Comparison of ENCODE assay signal across 19 cellular contexts in the genomic region with DNA sequence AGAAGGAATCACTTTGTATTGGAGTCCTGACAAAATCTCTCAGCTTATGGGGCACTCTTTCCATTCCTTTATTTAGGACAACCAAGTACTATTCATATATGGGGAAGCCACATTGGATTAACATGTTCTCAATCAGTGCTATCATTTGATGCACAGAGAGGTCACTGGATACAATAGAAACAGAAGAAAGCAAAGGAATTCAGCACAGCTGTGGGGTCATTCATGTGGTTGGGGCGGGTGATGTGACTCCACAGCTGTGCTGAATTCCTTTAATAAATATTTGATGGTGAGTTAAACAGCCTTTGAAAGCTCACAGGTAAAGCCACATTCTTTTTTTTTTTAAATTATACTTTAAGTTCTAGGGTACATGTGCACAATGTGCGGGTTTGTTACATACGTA. TPM values are rescaled to one million over a fixed set of nuclear protein-coding genes. Genes with fewer than 3 reads are reported as not detected.
DNase-seq lines count a peak whose midpoint lies in the region; ATAC-seq, FAIRE-seq and TF ChIP-seq lines count a peak whose summit lies in the region.
"Had no signal": no experiment of that assay in that cellular context is flagged by ENCODE, and none has a peak within 500 bp of the region (broad histone marks: within the 10 kb centered on the region; RNA-seq: fewer than 3 reads in every experiment).

No MANE protein-coding gene starts in this region.

- H3K4me1 ChIP-seq in PC-3 (ENCODE audit: insufficient read depth, low read length) (peaks cover 40% of the 10 kb centered on the region), HepG2 (ENCODE audit: insufficient read depth, low read length) (peaks cover 8% of the 10 kb centered on the region)

- in situ Hi-C loops in HepG2 (cut with HindIII; ENCODE audit: extremely low pct_ligation_motif_present, low pct_unique_long_range_greater_than_20kb) = loop anchor here (5.0 to 10.0 kb wide), 3 partner anchors 229 to 842 kb away; no protein-coding TSS in a partner anchor

- no peaks in the 10 kb centered on the region for H3F3A ChIP-seq in PC-3 (ENCODE audit: low read length, unreplicated experiment)

- H3K4me1 Mint-ChIP-seq in activated CD8-positive, alpha-beta T cell treated with anti-CD3 and anti-CD28 coated beads, Interleukin-2, amount 10 ng/mL, durations not matched to agents 7 days and 5 days (ENCODE audit: low read depth) = peaks cover 72% of the 10 kb centered on the region
- peaks cover 71% of the 10 kb centered on the region for H3K4me1 Mint-ChIP-seq in activated CD8-positive, alpha-beta T cell treated with anti-CD3 and anti-CD28 coated beads for 36 hours (ENCODE audit: low read depth)
- peaks cover 43% of the 10 kb centered on the region for H3K4me1 Mint-ChIP-seq in activated naive CD8-positive, alpha-beta T cell treated with anti-CD3 and anti-CD28 coated beads, Interleukin-2, amount 10 ng/mL, durations not matched to agents 7 days and 5 days

- H2AFZ ChIP-seq in PC-3 (ENCODE audit: low read length) (no peak overlapping the region), HepG2 (ENCODE audit: low read length) (no peak overlapping the region)

- DNase-seq in activated CD8-positive, alpha-beta T cell treated with anti-CD3 and anti-CD28 coated beads, Interleukin-2, amount 10 ng/mL, durations not matched to agents 7 days and 5 days = no peak
- DNase-seq in activated CD8-positive, alpha-beta T cell treated with anti-CD3 and anti-CD28 coated beads for 36 hours = no peak
- DNase-seq in PC-3 (no peak), myocyte (ENCODE audit: low read depth) (peak; percentile 66), HepG2 (ENCODE audit: low spot score) (no peak)
- DNase-seq in activated naive CD8-positive, alpha-beta T cell treated with anti-CD3 and anti-CD28 coated beads, Interleukin-2, amount 10 ng/mL, durations not matched to agents 7 days and 5 days = no peak
- DNase-seq: NCI-H1092, NCI-H226, NCI-H510A, Peyer's patch, SHP77 treated with DMSO at 0.1 percent for 48 hours had no signal

- H3K9me3 Mint-ChIP-seq in activated CD8-positive, alpha-beta T cell treated with anti-CD3 and anti-CD28 coated beads, Interleukin-2, amount 10 ng/mL, durations not matched to agents 7 days and 5 days (ENCODE audit: insufficient read depth) = peaks cover 18% of the 10 kb centered on the region
- H3K9me3 Mint-ChIP-seq in activated CD8-positive, alpha-beta T cell treated with anti-CD3 and anti-CD28 coated beads for 36 hours = peaks cover 9% of the 10 kb centered on the region
- peaks cover 6% of the 10 kb centered on the region for H3K9me3 Mint-ChIP-seq in activated naive CD8-positive, alpha-beta T cell treated with anti-CD3 and anti-CD28 coated beads, Interleukin-2, amount 10 ng/mL, durations not matched to agents 7 days and 5 days

- H3K27ac ChIP-seq in PC-3 (ENCODE audit: low read length) = peak overlapping the region; percentile 29; the same call in 1 of the 2 replicates
- H3K27ac ChIP-seq in HepG2 (ENCODE audit: extremely low read length, insufficient read depth, low read length) = no peak overlapping the region
- H3K27ac ChIP-seq: Peyer's patch, SK-N-MC had no signal

- no peak for TF ChIP-seq POLR2A in HepG2 (IDR thresholded peaks at IDR 0.05; ENCODE audit: insufficient read depth in 1 of 2, low read depth in 2 of 2, low read length in 2 of 2)

- TF ChIP-seq RAD21 in HepG2 (CRISPR knock-in tag; IDR thresholded peaks at IDR 0.05) = no peak

- H3K9ac ChIP-seq in PC-3 (ENCODE audit: low read length) = no peak overlapping the region; the same call in 1 of the 2 replicates
- H3K9ac ChIP-seq in HepG2 (ENCODE audit: insufficient read depth, low read depth, low read length) = no peak overlapping the region

- no peaks in the 10 kb centered on the region for H3K36me3 ChIP-seq in PC-3 (ENCODE audit: low read depth, low read length)
- no peaks in the 10 kb centered on the region for H3K36me3 ChIP-seq in HepG2 (replicated peaks in 1 of 2; ENCODE audit: control insufficient read depth in 1 of 2, insufficient read depth in 2 of 2, low read length in 2 of 2)
- H3K36me3 ChIP-seq: Peyer's patch had no signal

- H3K79me2 ChIP-seq in PC-3 (ENCODE audit: low read length) (no peaks in the 10 kb centered on the region), HepG2 (ENCODE audit: insufficient read depth, low read length) (no peaks in the 10 kb centered on the region)

- peaks cover 34% of the 10 kb centered on the region for H3K36me3 Mint-ChIP-seq in activated CD8-positive, alpha-beta T cell treated with anti-CD3 and anti-CD28 coated beads, Interleukin-2, amount 10 ng/mL, durations not matched to agents 7 days and 5 days (ENCODE audit: low read depth)
- H3K36me3 Mint-ChIP-seq in activated CD8-positive, alpha-beta T cell treated with anti-CD3 and anti-CD28 coated beads for 36 hours (ENCODE audit: low read depth) = peaks cover 17% of the 10 kb centered on the region
- peaks cover 27% of the 10 kb centered on the region for H3K36me3 Mint-ChIP-seq in activated naive CD8-positive, alpha-beta T cell treated with anti-CD3 and anti-CD28 coated beads, Interleukin-2, amount 10 ng/mL, durations not matched to agents 7 days and 5 days

- H3K9me3 ChIP-seq in PC-3 (ENCODE audit: low read length) (no peaks in the 10 kb centered on the region), HepG2 (ENCODE audit: low read length) (no peaks in the 10 kb centered on the region)
- H3K9me3 ChIP-seq: Peyer's patch had no signal

- no peaks in the 10 kb centered on the region for H3K9me2 ChIP-seq in PC-3 (replicated peaks; ENCODE audit: low read length)

- WGBS in HepG2 (ENCODE audit: low lambda C conversion rate) = 66% methylated on average over 3 of the region's 3 CpGs

- H4K20me1 ChIP-seq in PC-3 (ENCODE audit: low read length) (no peaks in the 10 kb centered on the region), HepG2 (ENCODE audit: insufficient read depth, low read length) (no peaks in the 10 kb centered on the region)

- H3K4me2 ChIP-seq in PC-3 (ENCODE audit: low read length) (no peak overlapping the region), HepG2 (ENCODE audit: low read depth, low read length) (no peak overlapping the region)

- POLR2A ChIA-PET in activated CD8-positive, alpha-beta T cell treated with anti-CD3 and anti-CD28 coated beads, Interleukin-2, amount 10 ng/mL, durations not matched to agents 7 days and 5 days (lab: Charles Lee) = interaction anchor here (0.6 to 1.4 kb wide), 2 partner anchors 8 to 13 kb away, joined by 4 read pairs; no protein-coding TSS in a partner anchor
- POLR2A ChIA-PET in activated CD8-positive, alpha-beta T cell treated with anti-CD3 and anti-CD28 coated beads for 36 hours (lab: Charles Lee) = interaction anchor here (0.6 to 2.8 kb wide), 10 partner anchors 9 to 345 kb away, joined by 3 to 23 read pairs (median 3); no protein-coding TSS in a partner anchor
- POLR2A ChIA-PET in PC-3 (lab: Charles Lee; ENCODE audit: unreplicated experiment) = no interaction called here
- POLR2A ChIA-PET in activated naive CD8-positive, alpha-beta T cell treated with anti-CD3 and anti-CD28 coated beads, Interleukin-2, amount 10 ng/mL, durations not matched to agents 7 days and 5 days (lab: Charles Lee) = interaction anchor here (0.9 to 2.0 kb wide), 9 partner anchors 8 to 247 kb away, joined by 3 to 9 read pairs (median 5); a partner anchor contains a TSS
- POLR2A ChIA-PET in HepG2 (lab: Yijun Ruan, JAX) = no interaction called here

- BruUV-seq in PC-3 (replicated peaks; lab: Mats Ljungman, UMichigan) (no TSS peak), HepG2 (replicated peaks; lab: Mats Ljungman, UMichigan) (no TSS peak)

- CTCF ChIA-PET in activated CD8-positive, alpha-beta T cell treated with anti-CD3 and anti-CD28 coated beads, Interleukin-2, amount 10 ng/mL, durations not matched to agents 7 days and 5 days (lab: Charles Lee) = interaction anchor here (0.6 to 9.9 kb wide), 25 partner anchors 10 to 841 kb away, joined by 3 to 243 read pairs (median 23); a partner anchor contains a TSS
- CTCF ChIA-PET in activated CD8-positive, alpha-beta T cell treated with anti-CD3 and anti-CD28 coated beads for 36 hours (lab: Charles Lee) = interaction anchor here (0.6 to 7.7 kb wide), 26 partner anchors 10 to 348 kb away, joined by 3 to 188 read pairs (median 12); a partner anchor contains a TSS
- CTCF ChIA-PET in PC-3 (lab: Charles Lee) = interaction anchor here (0.5 to 1.1 kb wide), 2 partner anchors 10 to 224 kb away, joined by 3 read pairs; no protein-coding TSS in a partner anchor
- CTCF ChIA-PET in HepG2 (lab: Yijun Ruan, JAX; ENCODE audit: low intra/inter-chr PET ratio, low total read pairs) = interaction anchor here (1.0 to 3.4 kb wide), 6 partner anchors 39 to 331 kb away, joined by 3 to 46 read pairs (median 9); no protein-coding TSS in a partner anchor

- H3K27me3 ChIP-seq in PC-3 (ENCODE audit: low read length) (no peaks in the 10 kb centered on the region), HepG2 (ENCODE audit: control insufficient read depth in 1 of 2, insufficient read depth in 2 of 2, low read length in 2 of 2) (no peaks in the 10 kb centered on the region)
- H3K27me3 ChIP-seq: Peyer's patch had no signal

- no peak overlapping the region for H3K4me3 ChIP-seq in PC-3 (ENCODE audit: low read length)
- H3K4me3 ChIP-seq in HepG2 (replicated peaks in 1 of 3; ENCODE audit: insufficient read depth in 1 of 3, low read depth in 2 of 3, low read length in 3 of 3) = no peak overlapping the region
- H3K4me3 ChIP-seq: Peyer's patch, SK-N-MC had no signal

- no peak for ATAC-seq in activated CD8-positive, alpha-beta T cell treated with anti-CD3 and anti-CD28 coated beads, Interleukin-2, amount 10 ng/mL, durations not matched to agents 7 days and 5 days
- ATAC-seq in activated CD8-positive, alpha-beta T cell treated with anti-CD3 and anti-CD28 coated beads for 36 hours = no peak
- ATAC-seq in PC-3 = no peak
- ATAC-seq in activated naive CD8-positive, alpha-beta T cell treated with anti-CD3 and anti-CD28 coated beads, Interleukin-2, amount 10 ng/mL, durations not matched to agents 7 days and 5 days (ENCODE audit: low read depth) = no peak
- ATAC-seq in GM21717 (IDR thresholded peaks at IDR 0.05; ENCODE audit: unreplicated experiment) = no peak
- ATAC-seq in HepG2 = no peak
- no peak for ATAC-seq in GM21360 (IDR thresholded peaks at IDR 0.05; ENCODE audit: unreplicated experiment)

- no peak for FAIRE-seq in HepG2 (lab: Jason Lieb, UNC)

- no peaks in the 10 kb centered on the region for H3K27me3 Mint-ChIP-seq in activated CD8-positive, alpha-beta T cell treated with anti-CD3 and anti-CD28 coated beads, Interleukin-2, amount 10 ng/mL, durations not matched to agents 7 days and 5 days (ENCODE audit: low read depth)
- peaks cover 2% of the 10 kb centered on the region for H3K27me3 Mint-ChIP-seq in activated CD8-positive, alpha-beta T cell treated with anti-CD3 and anti-CD28 coated beads for 36 hours
- no peaks in the 10 kb centered on the region for H3K27me3 Mint-ChIP-seq in activated naive CD8-positive, alpha-beta T cell treated with anti-CD3 and anti-CD28 coated beads, Interleukin-2, amount 10 ng/mL, durations not matched to agents 7 days and 5 days

- H3K27ac Mint-ChIP-seq in activated CD8-positive, alpha-beta T cell treated with anti-CD3 and anti-CD28 coated beads, Interleukin-2, amount 10 ng/mL, durations not matched to agents 7 days and 5 days = peak overlapping the region; percentile 21
- H3K27ac Mint-ChIP-seq in activated CD8-positive, alpha-beta T cell treated with anti-CD3 and anti-CD28 coated beads for 36 hours = no peak overlapping the region
- peak overlapping the region; percentile 10 for H3K27ac Mint-ChIP-seq in activated naive CD8-positive, alpha-beta T cell treated with anti-CD3 and anti-CD28 coated beads, Interleukin-2, amount 10 ng/mL, durations not matched to agents 7 days and 5 days

- no peak overlapping the region for H3K4me3 Mint-ChIP-seq in activated CD8-positive, alpha-beta T cell treated with anti-CD3 and anti-CD28 coated beads, Interleukin-2, amount 10 ng/mL, durations not matched to agents 7 days and 5 days
- H3K4me3 Mint-ChIP-seq in activated CD8-positive, alpha-beta T cell treated with anti-CD3 and anti-CD28 coated beads for 36 hours = no peak overlapping the region
- H3K4me3 Mint-ChIP-seq in activated naive CD8-positive, alpha-beta T cell treated with anti-CD3 and anti-CD28 coated beads, Interleukin-2, amount 10 ng/mL, durations not matched to agents 7 days and 5 days = no peak overlapping the region

- TF ChIP-seq EP300 in HepG2 (IDR thresholded peaks at IDR 0.05; ENCODE audit: low read depth in 2 of 2, low read length in 2 of 2) = no peak
- no peak for TF ChIP-seq EP300 in HepG2 (CRISPR knock-in tag; IDR thresholded peaks at IDR 0.05; ENCODE audit: borderline replicate concordance)

- intact Hi-C loops in activated CD8-positive, alpha-beta T cell treated with anti-CD3 and anti-CD28 coated beads for 36 hours (cut with micrococcal nuclease) = loop anchor here (2.0 kb wide), 1 partner anchor 56 kb away; no protein-coding TSS in a partner anchor
- intact Hi-C loops in PC-3 (cut with micrococcal nuclease) = loop anchor here (1.0 to 5.0 kb wide), 2 partner anchors 34 to 225 kb away; no protein-coding TSS in a partner anchor
- intact Hi-C loops in HepG2 (cut with micrococcal nuclease; ENCODE audit: unreplicated experiment) = loop anchor here (1.0 to 5.0 kb wide), 2 partner anchors 56 to 839 kb away; no protein-coding TSS in a partner anchor

- no peak for TF ChIP-seq CTCF in activated CD8-positive, alpha-beta T cell treated with anti-CD3 and anti-CD28 coated beads for 36 hours (IDR thresholded peaks at IDR 0.05)
- no peak for TF ChIP-seq CTCF in PC-3 (conservative IDR thresholded peaks at IDR 0.05; ENCODE audit: low read depth, low read length)
- TF ChIP-seq CTCF in HepG2 (CRISPR knock-in tag; IDR thresholded peaks at IDR 0.05) = no peak

RNA-seq across cellular contexts. Expression of a gene that starts 0.9 kb away (rescaled TPM):
- total RNA-seq in activated CD8-positive, alpha-beta T cell treated with anti-CD3 and anti-CD28 coated beads, Interleukin-2, amount 10 ng/mL, durations not matched to agents 7 days and 5 days = 1 to 10 TPM in 1 of 2 experiments, under 1 TPM in 1; 0.61 to 1.7 TPM
- under 1 TPM in 1 of 2 experiments, not detected in 1; 0.65 TPM for total RNA-seq in activated CD8-positive, alpha-beta T cell treated with anti-CD3 and anti-CD28 coated beads for 36 hours
- total RNA-seq in PC-3 (2014; rRNA removed) (2.4 TPM in 1 of 2 replicates, not detected in the other), myocyte (not detected in 2 replicates), HepG2 (2016; rRNA removed; fragmentation: Illumina TruSeq; extraction: Trizol) (not detected in 2 replicates)
- total RNA-seq in activated naive CD8-positive, alpha-beta T cell treated with anti-CD3 and anti-CD28 coated beads, Interleukin-2, amount 10 ng/mL, durations not matched to agents 7 days and 5 days = not detected
- polyA plus RNA-seq in myocyte (2012) = not detected
- not detected in 2 replicates for total RNA-seq in HepG2 (2016; cell fraction: cytosol; rRNA removed; fragmentation: Illumina TruSeq; extraction: Trizol; ENCODE audit: low read depth)
- total RNA-seq in HepG2 (2016; cell fraction: insoluble cytoplasmic fraction; rRNA removed; fragmentation: Illumina TruSeq; extraction: Trizol) = not detected in 2 replicates
- total RNA-seq in HepG2 (2016; cell fraction: membrane; rRNA removed; fragmentation: Illumina TruSeq; extraction: Trizol) = not detected in 2 replicates
- total RNA-seq in HepG2 (2016; cell fraction: nucleus; rRNA removed; fragmentation: Illumina TruSeq; extraction: Trizol) = not detected in 2 replicates
- not detected in 2 replicates for polyA plus RNA-seq in HepG2 (2011; rRNA removed)
- not detected in 2 replicates for polyA plus RNA-seq in HepG2 (2011; cell fraction: cytosol; rRNA removed)
- not detected in 2 replicates for polyA plus RNA-seq in HepG2 (2011; cell fraction: nucleus; rRNA removed)
- polyA plus RNA-seq in HepG2 (2012) = not detected in 2 replicates
- polyA plus RNA-seq in HepG2 (2016; cell fraction: cytosol; fragmentation: Illumina TruSeq; extraction: Trizol; ENCODE audit: low read depth) = not detected in 2 replicates
- polyA plus RNA-seq in HepG2 (2016; cell fraction: insoluble cytoplasmic fraction; fragmentation: Illumina TruSeq; extraction: Trizol; ENCODE audit: low read depth) = not detected in 2 replicates
- polyA plus RNA-seq in HepG2 (2016; cell fraction: membrane; fragmentation: Illumina TruSeq; extraction: Trizol; ENCODE audit: low read depth) = not detected in 2 replicates
- polyA plus RNA-seq in HepG2 (2016; cell fraction: nucleus; fragmentation: Illumina TruSeq; extraction: Trizol; ENCODE audit: insufficient read depth, low read depth) = not detected in 2 replicates
- not detected in 2 replicates for polyA minus RNA-seq in HepG2 (2011; rRNA and poly(A)+ RNA removed; ENCODE audit: low replicate concordance)
- not detected in 2 replicates for polyA minus RNA-seq in HepG2 (2011; cell fraction: cytosol; rRNA and poly(A)+ RNA removed)
- polyA minus RNA-seq in HepG2 (2011; cell fraction: nucleus; rRNA and poly(A)+ RNA removed) = not detected in 2 replicates
- total RNA-seq: A172, Daoy, G401, H4, Peyer's patch had no signal
- polyA plus RNA-seq: BJ had no signal

RNA-seq across cellular contexts. Expression of a gene that starts 25.2 kb away (rescaled TPM):
- not detected for total RNA-seq in activated CD8-positive, alpha-beta T cell treated with anti-CD3 and anti-CD28 coated beads, Interleukin-2, amount 10 ng/mL, durations not matched to agents 7 days and 5 days
- total RNA-seq in activated CD8-positive, alpha-beta T cell treated with anti-CD3 and anti-CD28 coated beads for 36 hours = not detected
- total RNA-seq in PC-3 (2014; rRNA removed) (not detected in 2 replicates), myocyte (not detected in 2 replicates), HepG2 (2016; rRNA removed; fragmentation: Illumina TruSeq; extraction: Trizol) (not detected in 2 replicates)
- not detected for total RNA-seq in activated naive CD8-positive, alpha-beta T cell treated with anti-CD3 and anti-CD28 coated beads, Interleukin-2, amount 10 ng/mL, durations not matched to agents 7 days and 5 days
- polyA plus RNA-seq in myocyte (2012) = not detected
- total RNA-seq in HepG2 (2016; cell fraction: cytosol; rRNA removed; fragmentation: Illumina TruSeq; extraction: Trizol; ENCODE audit: low read depth) = not detected in 2 replicates
- total RNA-seq in HepG2 (2016; cell fraction: insoluble cytoplasmic fraction; rRNA removed; fragmentation: Illumina TruSeq; extraction: Trizol) = not detected in 2 replicates
- total RNA-seq in HepG2 (2016; cell fraction: membrane; rRNA removed; fragmentation: Illumina TruSeq; extraction: Trizol) = not detected in 2 replicates
- total RNA-seq in HepG2 (2016; cell fraction: nucleus; rRNA removed; fragmentation: Illumina TruSeq; extraction: Trizol) = not detected in 2 replicates
- polyA plus RNA-seq in HepG2 (2011; rRNA removed) = not detected in 2 replicates
- not detected in 2 replicates for polyA plus RNA-seq in HepG2 (2011; cell fraction: cytosol; rRNA removed)
- not detected in 2 replicates for polyA plus RNA-seq in HepG2 (2011; cell fraction: nucleus; rRNA removed)
- polyA plus RNA-seq in HepG2 (2012) = not detected in 2 replicates
- polyA plus RNA-seq in HepG2 (2016; cell fraction: cytosol; fragmentation: Illumina TruSeq; extraction: Trizol; ENCODE audit: low read depth) = not detected in 2 replicates
- not detected in 2 replicates for polyA plus RNA-seq in HepG2 (2016; cell fraction: insoluble cytoplasmic fraction; fragmentation: Illumina TruSeq; extraction: Trizol; ENCODE audit: low read depth)
- not detected in 2 replicates for polyA plus RNA-seq in HepG2 (2016; cell fraction: membrane; fragmentation: Illumina TruSeq; extraction: Trizol; ENCODE audit: low read depth)
- not detected in 2 replicates for polyA plus RNA-seq in HepG2 (2016; cell fraction: nucleus; fragmentation: Illumina TruSeq; extraction: Trizol; ENCODE audit: insufficient read depth, low read depth)
- polyA minus RNA-seq in HepG2 (2011; rRNA and poly(A)+ RNA removed; ENCODE audit: low replicate concordance) = not detected in 2 replicates
- not detected in 2 replicates for polyA minus RNA-seq in HepG2 (2011; cell fraction: cytosol; rRNA and poly(A)+ RNA removed)
- polyA minus RNA-seq in HepG2 (2011; cell fraction: nucleus; rRNA and poly(A)+ RNA removed) = not detected in 2 replicates
- total RNA-seq: A172, Daoy, G401, H4, Peyer's patch had no signal
- polyA plus RNA-seq: BJ had no signal

Comparison
In these comparisons a context has a peak if more than half of its experiments do, and no peak if none do; other contexts are left out.
1. POLR2A ChIA-PET loops: an anchor here in activated CD8-positive, alpha-beta T cell treated with anti-CD3 and anti-CD28 coated beads, Interleukin-2, amount 10 ng/mL, durations not matched to agents 7 days and 5 days (0.6 to 1.4 kb wide), activated CD8-positive, alpha-beta T cell treated with anti-CD3 and anti-CD28 coated beads for 36 hours (0.6 to 2.8 kb wide) and activated naive CD8-positive, alpha-beta T cell treated with anti-CD3 and anti-CD28 coated beads, Interleukin-2, amount 10 ng/mL, durations not matched to agents 7 days and 5 days (0.9 to 2.0 kb wide); none called in PC-3 and HepG2.